10 cellular contexts compared by ENCODE assay signal in the genomic region with DNA sequence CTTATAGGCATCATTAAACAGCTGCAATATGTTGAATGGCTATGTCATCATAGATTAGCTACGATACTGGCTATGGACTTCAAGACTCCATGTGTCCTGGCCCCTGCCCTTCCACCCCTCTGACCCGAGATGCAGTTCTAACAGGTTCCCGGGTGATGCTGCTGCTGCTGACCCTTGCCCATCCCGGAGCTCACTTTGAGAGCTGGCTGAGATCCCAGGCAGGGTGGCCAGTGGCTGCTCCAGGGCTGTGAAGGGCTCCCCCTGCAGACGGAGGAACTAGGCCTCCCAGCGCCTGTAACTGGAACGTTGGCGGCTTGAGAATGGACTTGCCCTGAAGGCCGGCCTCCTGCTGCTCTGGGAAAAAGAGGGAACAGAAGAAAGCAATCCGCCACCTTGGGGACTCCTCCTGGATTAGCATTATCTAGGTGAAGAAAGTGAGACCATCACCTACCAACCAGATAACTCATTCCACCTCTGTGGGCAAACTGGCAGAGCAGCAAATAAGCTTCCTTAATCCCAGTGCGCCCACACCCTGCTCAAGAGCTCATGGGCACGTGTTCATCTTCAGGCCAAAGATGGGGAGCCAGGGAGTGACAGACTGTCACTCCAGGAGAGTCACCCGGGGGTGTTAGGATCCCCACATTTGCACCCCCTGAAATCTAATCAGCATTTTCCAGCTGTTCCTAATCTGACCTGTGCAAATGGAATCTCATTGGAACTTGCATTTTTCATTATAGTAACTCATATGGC. TPM values are rescaled to one million over a fixed set of nuclear protein-coding genes. Genes with fewer than 3 reads are reported as not detected.
DNase-seq lines count a peak whose midpoint lies in the region; ATAC-seq, FAIRE-seq and TF ChIP-seq lines count a peak whose summit lies in the region.
"Had no signal": no experiment of that assay in that cellular context is flagged by ENCODE, and none has a peak within 500 bp of the region (broad histone marks: within the 10 kb centered on the region; RNA-seq: fewer than 3 reads in every experiment).

No MANE protein-coding gene starts in this region.

- no peaks in the 10 kb centered on the region for H3K36me3 ChIP-seq in HCT116 (ENCODE audit: control insufficient read depth in 1 of 2, insufficient read depth in 2 of 2, low read length in 2 of 2)
- no peaks in the 10 kb centered on the region for H3K36me3 ChIP-seq in adrenal gland (replicated peaks in 1 of 2)
- H3K36me3 ChIP-seq in kidney epithelial cell (ENCODE audit: control insufficient read depth, insufficient read depth, low read length): peaks cover 1% of the 10 kb centered on the region
- no peaks in the 10 kb centered on the region for H3K36me3 ChIP-seq in aorta (ENCODE audit: control insufficient read depth in 1 of 2, insufficient read depth in 2 of 2, low read length in 1 of 2)

- no peak overlapping the region for H3K9ac ChIP-seq in HCT116 (ENCODE audit: low read length)

- H3K4me3 ChIP-seq in HCT116 (replicated peaks in 1 of 2; ENCODE audit: low read depth in 1 of 2, low read length in 2 of 2): no peak overlapping the region
- H3K4me3 ChIP-seq in adrenal gland: no peak overlapping the region
- no peak overlapping the region for H3K4me3 ChIP-seq in kidney epithelial cell (ENCODE audit: low read depth, low read length)
- H3K4me3 ChIP-seq in aorta (ENCODE audit: low read length in 2 of 2): no peak overlapping the region
- H3K4me3 ChIP-seq: GM12878 had no signal

- intact Hi-C loops in HCT116 (cut with micrococcal nuclease) (loop anchor here (1.0 kb wide), 1 partner anchor 506 kb away; no protein-coding TSS in a partner anchor), adrenal gland (cut with DNase I) (loop anchor here in 1 of 2 donors (10.0 kb wide), 1 partner anchor 511 kb away; no protein-coding TSS in a partner anchor), aorta (cut with DNase I) (no loop called here)

- H3K27ac ChIP-seq in HCT116 (ENCODE audit: low read depth, low read length) (no peak overlapping the region), adrenal gland (no peak overlapping the region), aorta (ENCODE audit: low read depth in 1 of 2, low read length in 2 of 2) (no peak overlapping the region)

- POLR2A ChIA-PET in HCT116 (lab: Charles Lee): no interaction called here

- no peak for FAIRE-seq in GM12892 (lab: Jason Lieb, UNC)
- FAIRE-seq: GM12878 had no signal

- 49 to 85% (median 64%) methylated on average over 8 to 13 of the region's 13 CpGs for WGBS in adrenal gland, 4 donors
- 58% methylated on average over 13 of the region's 13 CpGs for WGBS in aorta, 2 donors

- H3K4me1 ChIP-seq in HCT116 (ENCODE audit: control insufficient read depth in 1 of 2, insufficient read depth in 2 of 2, low read length in 2 of 2): peaks cover 0 to 9% of the 10 kb centered on the region in 2 experiments; a peak in 2 of 4 replicates
- H3K4me1 ChIP-seq in adrenal gland (replicated peaks in 1 of 2): no peaks in the 10 kb centered on the region
- H3K4me1 ChIP-seq in aorta (ENCODE audit: control insufficient read depth in 1 of 2, insufficient read depth in 2 of 2, low read length in 2 of 2): no peaks in the 10 kb centered on the region

- H3K79me2 ChIP-seq in HCT116 (ENCODE audit: insufficient read depth, low read length): no peaks in the 10 kb centered on the region

- peak; percentile 68 for TF ChIP-seq RAD21 in HCT116 (IDR thresholded peaks at IDR 0.05; ENCODE audit: low read depth)

- H3K9me3 ChIP-seq in HCT116 (ENCODE audit: control insufficient read depth in 1 of 2, insufficient read depth in 1 of 2, low read depth in 1 of 2, low read length in 2 of 2): no peaks in the 10 kb centered on the region
- no peaks in the 10 kb centered on the region for H3K9me3 ChIP-seq in adrenal gland (replicated peaks in 1 of 3)
- no peaks in the 10 kb centered on the region for H3K9me3 ChIP-seq in aorta (ENCODE audit: control insufficient read depth, low read length)

- no TSS peak for BruUV-seq in HCT116 (replicated peaks; lab: Mats Ljungman, UMichigan)

- ATAC-seq in HCT116: peak; percentile 85
- ATAC-seq in aorta (ENCODE audit: low FRiP score): no peak
- ATAC-seq: GM12878 had no signal

- DNase-seq in AG09319 (ENCODE audit: extremely low read depth, low read depth) (no peak), HCT116 (ENCODE audit: low read depth, low spot score) (peak; percentile 48), adrenal gland (peak in 4 of 7 donors; percentile 30 to 60 (median 40)), kidney epithelial cell (ENCODE audit: low read depth) (no peak), GM12892 (ENCODE audit: insufficient read length) (no peak), T-helper 2 cell (no peak), activated gamma-delta T cell treated with Interleukin-2 at 50 U/mL for 16 hours (no peak), aorta (no peak)
- DNase-seq: activated B cell treated with CpG ODN at 0.5 μM for 24 hours had no signal

- TF ChIP-seq CTCF in AG09319 (IDR thresholded peaks at IDR 0.05; ENCODE audit: low read depth, low read length) (peak; percentile 28), HCT116 (IDR thresholded peaks at IDR 0.05 in 2 of 3, conservative IDR thresholded peaks at IDR 0.05 in 1 of 3; ENCODE audit: borderline replicate concordance in 1 of 3, insufficient read depth in 1 of 3, low read depth in 2 of 3, low read length in 2 of 3) (peak; percentile 63 to 80 (median 70)), adrenal gland (IDR thresholded peaks at IDR 0.05) (peak in 3 of 6 experiments; percentile 18 to 22 (median 20)), kidney epithelial cell (IDR thresholded peaks at IDR 0.05; ENCODE audit: insufficient read depth, low read length, poor library complexity, severe bottlenecking) (peak; percentile 44)

- H3K9me2 ChIP-seq in HCT116 (ENCODE audit: insufficient read depth): no peaks in the 10 kb centered on the region

- no peak for TF ChIP-seq POLR2A in HCT116 (IDR thresholded peaks at IDR 0.05; ENCODE audit: borderline replicate concordance, extremely low read depth, insufficient read depth, insufficient read length)
- TF ChIP-seq POLR2A in adrenal gland (IDR thresholded peaks at IDR 0.05): no peak
- TF ChIP-seq POLR2A in GM12892 (IDR thresholded peaks at IDR 0.05; ENCODE audit: low read depth, low read length): no peak

- H3K27me3 ChIP-seq in HCT116 (ENCODE audit: insufficient read depth, low read length) (no peaks in the 10 kb centered on the region), adrenal gland (no peaks in the 10 kb centered on the region), kidney epithelial cell (ENCODE audit: control insufficient read depth, insufficient read depth, low read length) (no peaks in the 10 kb centered on the region), aorta (ENCODE audit: control insufficient read depth in 1 of 2, insufficient read depth in 2 of 2, low read length in 1 of 2) (no peaks in the 10 kb centered on the region)

- RAD21 ChIA-PET in HCT116 (lab: Charles Lee; ENCODE audit: low non-redundant PET in 1 of 2, low total read pairs in 2 of 2, uncharacterized antibody in 2 of 2, unreplicated experiment in 2 of 2): interaction anchor here in 1 of 2 experiments (1.5 kb wide), 1 partner anchor 387 kb away, joined by 5 read pairs; no protein-coding TSS in a partner anchor

- H4K20me1 ChIP-seq in HCT116 (ENCODE audit: insufficient read depth): no peaks in the 10 kb centered on the region

- H3K4me2 ChIP-seq in HCT116 (ENCODE audit: low read length): peak overlapping the region; percentile 12; the same call in 1 of the 2 replicates

- H2AFZ ChIP-seq in HCT116 (ENCODE audit: low read depth, low read length, poor library complexity, severe bottlenecking): peak overlapping the region; percentile 8

- CTCF ChIA-PET in HCT116 (lab: Charles Lee): interaction anchor here (0.5 to 5.3 kb wide), 18 partner anchors 12 to 641 kb away, joined by 3 to 55 read pairs (median 4); no protein-coding TSS in a partner anchor

TF ChIP-seq in HCT116, 20 proteins besides CTCF, POLR2A, EP300 and RAD21:
- TF ChIP-seq TCF7L2 (IDR thresholded peaks at IDR 0.05; ENCODE audit: borderline replicate concordance, extremely low read depth, insufficient read depth, insufficient read length) (peak; percentile 19), JUND (IDR thresholded peaks at IDR 0.05) (no peak), ZFX (IDR thresholded peaks at IDR 0.05) (0 out of 2 replicates have a peak, but pooled peaks have one; percentile 15), EZH2phosphoT487 (IDR thresholded peaks at IDR 0.05; ENCODE audit: borderline replicate concordance) (no peak)

RNA-seq across cellular contexts. Expression of a gene that starts 56.8 kb away (rescaled TPM):
- total RNA-seq in HCT116 (2021; ENCODE audit: unreplicated experiment): 17.7 TPM
- polyA plus RNA-seq in HCT116 (2012): 11.4 and 17.3 TPM in 2 replicates
- 10 to 100 TPM; 15.8 to 38.8 (median 26.2) TPM for total RNA-seq in adrenal gland
- 10 to 100 TPM; 22.5 to 49.4 (median 22.6) TPM for polyA plus RNA-seq in adrenal gland
- total RNA-seq in kidney epithelial cell: 43.1 and 52.1 TPM in 2 replicates
- 12.1 TPM for polyA plus RNA-seq in GM12892 (2012; ENCODE audit: missing spikeins)
- 10 to 100 TPM; 42.6 to 43.5 TPM for total RNA-seq in aorta
- polyA plus RNA-seq in aorta: 10 to 100 TPM; 14.7 to 36.9 TPM

Comparison
In these comparisons a context has a peak if more than half of its experiments do, and no peak if none do; other contexts are left out.
1. DNase-seq: peak in HCT116 (single experiment) and adrenal gland (4 of 7); none in AG09319 (single experiment), kidney epithelial cell (single experiment), GM12892 (single experiment), T-helper 2 cell (0 of 5), activated gamma-delta T cell treated with Interleukin-2 at 50 U/mL for 16 hours (single experiment) and aorta (0 of 2).